In genomic region chr10:72353963-72354355, GRCh38 we compare ENCODE assay signal across 7 cellular contexts. TPM values are rescaled to one million over a fixed set of nuclear protein-coding genes. Genes with fewer than 3 reads are reported as not detected.
DNase-seq lines count a peak whose midpoint lies in the region; ATAC-seq, FAIRE-seq and TF ChIP-seq lines count a peak whose summit lies in the region.

No MANE protein-coding gene starts in this region.

- H3K4me3 ChIP-seq in astrocyte of the cerebellum (ENCODE audit: low read depth, low read length), result peak overlapping the region; percentile 73
- H3K4me3 ChIP-seq in stomach smooth muscle (ENCODE audit: low read length in 2 of 2), result peak overlapping the region; percentile 85 to 100

- peak overlapping the region; percentile 84 to 98 for H3K9ac ChIP-seq in stomach smooth muscle (ENCODE audit: low read length in 2 of 2)

- no peak for TF ChIP-seq CTCF in astrocyte of the cerebellum (IDR thresholded peaks at IDR 0.05; ENCODE audit: low read depth, low read length, missing control alignments)

- peaks cover 32% of the 10 kb centered on the region for H3K4me1 ChIP-seq in stomach smooth muscle (ENCODE audit: control insufficient read depth, insufficient read depth, low read length)

- DNase-seq in astrocyte of the cerebellum (ENCODE audit: low read depth) (no peak), iris pigment epithelial cell (ENCODE audit: low read depth) (peak; percentile 51), posterior vena cava (ENCODE audit: low spot score) (no peak), GM12891 (ENCODE audit: insufficient read length, low spot score) (no peak)

- in situ Hi-C loops in astrocyte of the cerebellum (cut with HindIII; ENCODE audit: low sequenced_read_pairs), result no loop called here

- H3K27me3 ChIP-seq in stomach smooth muscle (ENCODE audit: control insufficient read depth in 1 of 2, insufficient read depth in 2 of 2, low read length in 2 of 2), result no peaks in the 10 kb centered on the region

- no peak for TF ChIP-seq POLR2A in GM12891 (IDR thresholded peaks at IDR 0.05; ENCODE audit: low read depth, low read length)

- peak overlapping the region; percentile 96 for H3K27ac ChIP-seq in stomach smooth muscle (ENCODE audit: low read length)

- no peaks in the 10 kb centered on the region for H3K9me3 ChIP-seq in stomach smooth muscle (ENCODE audit: control insufficient read depth in 2 of 2, low read length in 2 of 2)

- ATAC-seq in GM19023 (IDR thresholded peaks at IDR 0.05; ENCODE audit: unreplicated experiment) (peak; percentile 6), HG03439 (IDR thresholded peaks at IDR 0.05; ENCODE audit: unreplicated experiment) (peak; percentile 7)

- intact Hi-C loops in posterior vena cava (cut with DNase I), result loop anchor here in 1 of 2 donors (10.0 kb wide), 1 partner anchor 1131 kb away; no protein-coding TSS in a partner anchor

- FAIRE-seq in GM12891 (lab: Jason Lieb, UNC), result no peak

- peaks cover 4 to 6% of the 10 kb centered on the region in 2 donors for H3K36me3 ChIP-seq in stomach smooth muscle (ENCODE audit: control insufficient read depth in 2 of 2, insufficient read depth in 2 of 2, low read length in 2 of 2)

TF ChIP-seq in GM12891, 5 proteins besides CTCF, POLR2A, EP300 and RAD21:
- no peak for TF ChIP-seq PAX5 (IDR thresholded peaks at IDR 0.05; ENCODE audit: insufficient read depth, low read length, severe bottlenecking)
- no peak for TF ChIP-seq POLR2AphosphoS5 (IDR thresholded peaks at IDR 0.05; ENCODE audit: low read depth, low read length)
- TF ChIP-seq SPI1 (IDR thresholded peaks at IDR 0.05; ENCODE audit: low read depth, low read length), result no peak
- no peak for TF ChIP-seq POU2F2 (IDR thresholded peaks at IDR 0.05; ENCODE audit: low read depth, low read length)
- TF ChIP-seq TAF1 (IDR thresholded peaks at IDR 0.05; ENCODE audit: low read depth, low read length), result no peak

RNA-seq across cellular contexts. Expression of gene DNAJB12, which starts 0.8 kb away (rescaled TPM):
- 10 to 100 TPM; 25.3 to 26.4 TPM for total RNA-seq in posterior vena cava
- 13.7 TPM for polyA plus RNA-seq in GM12891 (2012; ENCODE audit: low read depth, missing spikeins)
